In genomic region chr1:203286161-203286984, GRCh38 we compare ENCODE assay signal across 9 cellular contexts. TPM values are rescaled to one million over a fixed set of nuclear protein-coding genes. Genes with fewer than 3 reads are reported as not detected.
DNase-seq lines count a peak whose midpoint lies in the region; ATAC-seq and TF ChIP-seq lines count a peak whose summit lies in the region.
"Had no signal": no experiment of that assay in that cellular context is flagged by ENCODE, and none has a peak within 500 bp of the region (broad histone marks: within the 10 kb centered on the region; RNA-seq: fewer than 3 reads in every experiment).

No MANE protein-coding gene starts in this region.

- in situ Hi-C loops in ACHN (cut with HindIII; ENCODE audit: low pct_ligation_motif_present, low pct_unique_long_range_greater_than_20kb, low sequenced_read_pairs), result no loop called here

- CTCF ChIA-PET in CD4-positive, alpha-beta memory T cell (lab: Charles Lee; ENCODE audit: partially characterized antibody), result interaction anchor here (8.6 to 15.2 kb wide), 5 partner anchors 9 to 53 kb away, joined by 78 to 178 read pairs (median 141); partner anchors contain the start of gene BTG2

- no peaks in the 10 kb centered on the region for H3K36me3 ChIP-seq in CD4-positive, alpha-beta memory T cell (ENCODE audit: insufficient read depth, low read length)

- H3K27ac Mint-ChIP-seq in CD4-positive, alpha-beta memory T cell, result peak overlapping the region; percentile 98 to 100 (median 100)
- H3K27ac Mint-ChIP-seq in effector memory CD8-positive, alpha-beta T cell, result peak overlapping the region; percentile 99

- DNase-seq in CD4-positive, alpha-beta memory T cell, result no peak
- DNase-seq in NCI-H69 (lab: John Stamatoyannopoulos, UW) (peak; percentile 55), omental fat pad (ENCODE audit: low spot score) (no peak), AG08395 (ENCODE audit: low spot score) (no peak), foreskin melanocyte (no peak), ACHN (no peak), SW 1271 (lab: John Stamatoyannopoulos, UW) (no peak)
- DNase-seq in effector memory CD8-positive, alpha-beta T cell, result no peak
- DNase-seq: NCI-H446 treated with DMSO at 0.1 percent for 48 hours had no signal

- H3K4me1 Mint-ChIP-seq in CD4-positive, alpha-beta memory T cell, result peaks cover 43 to 58% (median 52%) of the 10 kb centered on the region in 4 donors
- H3K4me1 Mint-ChIP-seq in effector memory CD8-positive, alpha-beta T cell (ENCODE audit: low read depth in 2 of 2), result peaks cover 48 to 58% of the 10 kb centered on the region in 2 donors

- no peaks in the 10 kb centered on the region for H3K9me3 ChIP-seq in CD4-positive, alpha-beta memory T cell (ENCODE audit: control insufficient read depth in 1 of 2, low read length in 2 of 2)

- ATAC-seq in effector memory CD8-positive, alpha-beta T cell (replicated peaks), result no peak
- peak; percentile 60 for ATAC-seq in omental fat pad (ENCODE audit: low FRiP score)

- H3K4me3 ChIP-seq in CD4-positive, alpha-beta memory T cell (ENCODE audit: low read length in 2 of 2), result peak overlapping the region in 1 of 2 donors; percentile 23

- H3K4me1 ChIP-seq in CD4-positive, alpha-beta memory T cell (ENCODE audit: insufficient read depth, low read length), result peaks cover 58% of the 10 kb centered on the region

- H3K9me3 Mint-ChIP-seq in CD4-positive, alpha-beta memory T cell, result peaks cover 0 to 3% (median 0%) of the 10 kb centered on the region in 8 donors
- no peaks in the 10 kb centered on the region for H3K9me3 Mint-ChIP-seq in effector memory CD8-positive, alpha-beta T cell

- H3K36me3 Mint-ChIP-seq in CD4-positive, alpha-beta memory T cell, result peaks cover 0 to 7% of the 10 kb centered on the region in 2 donors
- peaks cover 38% of the 10 kb centered on the region for H3K36me3 Mint-ChIP-seq in effector memory CD8-positive, alpha-beta T cell (ENCODE audit: insufficient read depth)

- intact Hi-C loops in CD4-positive, alpha-beta memory T cell (cut with micrococcal nuclease), result no loop called here

- H3K27me3 ChIP-seq in CD4-positive, alpha-beta memory T cell (ENCODE audit: insufficient read depth, low read length), result no peaks in the 10 kb centered on the region

- peak overlapping the region; percentile 97 for H3K27ac ChIP-seq in CD4-positive, alpha-beta memory T cell (ENCODE audit: low read depth, low read length)

- H3K4me3 Mint-ChIP-seq in CD4-positive, alpha-beta memory T cell, result peak overlapping the region in 7 of 8 donors; percentile 69 to 88 (median 76)
- H3K4me3 Mint-ChIP-seq in effector memory CD8-positive, alpha-beta T cell, result peak overlapping the region; percentile 73 to 83

- POLR2A ChIA-PET in CD4-positive, alpha-beta memory T cell (lab: Charles Lee; ENCODE audit: partially characterized antibody), result interaction anchor here (1.0 to 23.9 kb wide), 6 partner anchors 12 to 51 kb away, joined by 3 to 877 read pairs (median 204); partner anchors contain the start of gene BTG2

- no peaks in the 10 kb centered on the region for H3K27me3 Mint-ChIP-seq in CD4-positive, alpha-beta memory T cell
- no peaks in the 10 kb centered on the region for H3K27me3 Mint-ChIP-seq in effector memory CD8-positive, alpha-beta T cell

- no peak for TF ChIP-seq CTCF in omental fat pad (IDR thresholded peaks at IDR 0.05)

RNA-seq across cellular contexts. Expression of gene BTG2, which starts 18.9 kb away (rescaled TPM):
- total RNA-seq in CD4-positive, alpha-beta memory T cell, result 100 to 1,000 TPM; 197 to 201 TPM
- 100 to 1,000 TPM; 123 to 288 TPM for polyA plus RNA-seq in CD4-positive, alpha-beta memory T cell
- 100 to 1,000 TPM in 3 of 4 donors, 10 to 100 TPM in 1; 76.3 to 654 (median 238) TPM for total RNA-seq in omental fat pad

RNA-seq across cellular contexts. Expression of gene CHIT1, which starts 56.9 kb away (rescaled TPM):
- total RNA-seq in CD4-positive, alpha-beta memory T cell, result under 1 TPM; 0.41 to 0.78 TPM
- not detected for polyA plus RNA-seq in CD4-positive, alpha-beta memory T cell
- total RNA-seq in omental fat pad, result 10 to 100 TPM in 1 of 4 donors, 1 to 10 TPM in 2, under 1 TPM in 1; 0.19 to 17.7 (median 2.3) TPM
